8 cellular contexts compared by ENCODE assay signal in genomic region chr9:6645153-6646027, GRCh38. TPM values are rescaled to one million over a fixed set of nuclear protein-coding genes. Genes with fewer than 3 reads are reported as not detected.
A peak's percentile ranks its signal among the peaks of the same experiment; 100 is the strongest.
DNase-seq lines count a peak whose midpoint lies in the region; ATAC-seq and TF ChIP-seq lines count a peak whose summit lies in the region.

Gene GLDC, minus strand, starts transcription at chr9:6645729. Its CDS starts 230 bp downstream, at chr9:6645499.

- no peaks in the 10 kb centered on the region for H3K9me2 ChIP-seq in neural cell (ENCODE audit: insufficient read depth, low read length)

- no peaks in the 10 kb centered on the region for H3K9me3 ChIP-seq in neural cell (ENCODE audit: low read length)
- H3K9me3 ChIP-seq in thyroid gland, result no peaks in the 10 kb centered on the region

- no peak for TF ChIP-seq RAD21 in neural cell (conservative IDR thresholded peaks at IDR 0.05)

- peak; percentile 30 for DNase-seq in SIG-M5 treated with dmso at 0.1 percent for 504 hours (lab: John Stamatoyannopoulos, UW; ENCODE audit: unreplicated experiment)
- DNase-seq in SIG-M5 (lab: John Stamatoyannopoulos, UW), result no peak
- peak; percentile 93 for DNase-seq in NCI-H345 (lab: John Stamatoyannopoulos, UW)
- DNase-seq in activated T-cell treated with anti-CD3 and anti-CD28 coated beads for 24 hours (ENCODE audit: low read depth), result peak; percentile 28
- no peak for DNase-seq in fibroblast of pulmonary artery (ENCODE audit: low read depth)
- DNase-seq in thyroid gland, result peak; percentile 84 to 89

- H4K20me1 ChIP-seq in neural cell (ENCODE audit: insufficient read depth), result no peaks in the 10 kb centered on the region

- H3F3A ChIP-seq in neural cell (ENCODE audit: insufficient read depth, low read length, poor library complexity, severe bottlenecking), result no peaks in the 10 kb centered on the region

- TF ChIP-seq EP300 in neural cell (conservative IDR thresholded peaks at IDR 0.05; ENCODE audit: poor library complexity, severe bottlenecking), result no peak

- WGBS in thyroid gland, 2 donors, result 0 to 5% methylated on average over 19 to 30 of the region's 79 CpGs

- H3K79me2 ChIP-seq in neural cell (replicated peaks; ENCODE audit: insufficient read depth, low read length), result peaks cover 17% of the 10 kb centered on the region

- intact Hi-C loops in thyroid gland (cut with DNase I), result no loop called here

- peak within 1 kb of the TSS; percentile 31 for H3K9ac ChIP-seq in neural cell (ENCODE audit: low read length)

- H3K27me3 ChIP-seq in neural cell (ENCODE audit: insufficient read depth, low read depth, low read length) (no peaks in the 10 kb centered on the region), thyroid gland (no peaks in the 10 kb centered on the region)

- no peak within 1 kb of the TSS for H2AFZ ChIP-seq in neural cell (ENCODE audit: low read depth, low read length)

- H3K27ac ChIP-seq in neural cell (ENCODE audit: low read length) (no peak within 1 kb of the TSS), thyroid gland (no peak within 1 kb of the TSS)

- TF ChIP-seq POLR2A in thyroid gland (IDR thresholded peaks at IDR 0.05), result peak in 1 of 2 donors; percentile 75

- TF ChIP-seq CTCF in fibroblast of pulmonary artery (IDR thresholded peaks at IDR 0.05; ENCODE audit: low read length, missing control alignments) (no peak), neural cell (IDR thresholded peaks at IDR 0.05; ENCODE audit: poor library complexity, severe bottlenecking) (no peak), thyroid gland (IDR thresholded peaks at IDR 0.05) (no peak)

- no peaks in the 10 kb centered on the region for H3K36me3 ChIP-seq in neural cell (ENCODE audit: insufficient read depth, low read length)
- H3K36me3 ChIP-seq in thyroid gland, result no peaks in the 10 kb centered on the region

- peak within 1 kb of the TSS; percentile 86 for H3K4me2 ChIP-seq in neural cell (ENCODE audit: low read length)

- peaks cover 16% of the 10 kb centered on the region in 2 donors for H3K4me1 ChIP-seq in thyroid gland

- ATAC-seq in HG02884 (IDR thresholded peaks at IDR 0.05; ENCODE audit: unreplicated experiment), result peak; percentile 88

- H3K4me3 ChIP-seq in fibroblast of pulmonary artery (replicated peaks; ENCODE audit: low read depth, low read length) (peak within 1 kb of the TSS; percentile 17), neural cell (ENCODE audit: low read length) (peak within 1 kb of the TSS; percentile 68), thyroid gland (replicated peaks in 1 of 3) (peak within 1 kb of the TSS in 2 of 3 donors; percentile 28 to 35)

TF ChIP-seq in neural cell, 6 proteins besides CTCF, POLR2A, EP300 and RAD21:
- no peak for TF ChIP-seq REST (IDR thresholded peaks at IDR 0.05; ENCODE audit: borderline replicate concordance)
- peak; percentile 42 for TF ChIP-seq MXI1 (conservative IDR thresholded peaks at IDR 0.05; ENCODE audit: poor library complexity, severe bottlenecking)

RNA-seq across cellular contexts. Expression of gene GLDC, which starts in this region (rescaled TPM):
- polyA plus RNA-seq in neural cell, result 11.4 and 13.9 TPM in 2 replicates
- polyA minus RNA-seq in neural cell, result 9.0 and 11.9 TPM in 2 replicates
- total RNA-seq in thyroid gland, result 10 to 100 TPM in 2 of 4 donors, 1 to 10 TPM in 2; 1.7 to 15.1 (median 8.6) TPM

Comparison
In these comparisons a context has a peak if more than half of its experiments do, and no peak if none do; other contexts are left out.
1. DNase-seq: peak in SIG-M5 treated with dmso at 0.1 percent for 504 hours (single experiment), NCI-H345 (single experiment), activated T-cell treated with anti-CD3 and anti-CD28 coated beads for 24 hours (single experiment) and thyroid gland (2 of 2); none in SIG-M5 (single experiment) and fibroblast of pulmonary artery (single experiment).
2. H3K4me3 ChIP-seq: peak in every context shown above with its lines; median percentile 68 in neural cell; 32 in thyroid gland; 17 in fibroblast of pulmonary artery.